In the genomic region with DNA sequence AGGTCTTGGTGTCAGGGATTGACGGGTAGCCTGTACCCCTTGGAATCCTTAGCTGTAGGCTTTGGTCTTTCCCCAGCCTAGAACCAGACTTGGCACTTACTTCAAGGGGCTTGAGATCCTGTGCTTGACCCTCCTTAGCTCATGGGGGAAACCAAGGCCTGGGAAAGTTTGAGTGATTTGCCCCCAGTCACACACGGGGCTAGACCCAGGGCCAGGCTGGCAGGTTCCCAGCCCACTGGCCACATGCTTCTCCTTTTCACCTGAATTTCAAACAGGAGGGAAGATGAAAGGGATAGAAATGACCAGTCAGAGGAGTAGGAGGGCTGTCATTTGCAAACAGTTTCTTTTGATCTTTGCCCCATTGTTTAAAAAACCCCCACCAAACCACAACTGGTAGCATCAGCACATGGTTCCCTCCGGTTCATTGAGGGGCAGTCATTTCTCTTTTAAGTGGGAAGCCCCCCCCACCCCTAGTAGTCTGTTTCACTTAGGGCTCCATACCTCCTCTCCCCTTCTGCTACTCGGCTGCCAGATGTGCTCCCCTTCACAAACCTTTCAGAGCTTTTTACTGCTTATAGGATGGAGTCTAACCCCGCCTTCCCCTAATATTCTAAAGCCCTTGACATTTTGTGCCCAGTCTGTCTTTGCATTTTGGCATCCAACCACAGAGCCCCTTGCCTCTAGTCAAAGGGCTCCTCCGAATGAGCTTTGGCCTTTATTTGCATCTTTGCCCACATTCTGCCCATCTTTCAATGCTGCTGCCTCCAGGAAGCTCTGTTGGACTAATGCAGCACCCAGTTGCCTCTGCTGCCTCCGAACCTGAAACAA, we compare ENCODE assay signal across 17 cellular contexts. TPM values are rescaled to one million over a fixed set of nuclear protein-coding genes. Genes with fewer than 3 reads are reported as not detected.
DNase-seq lines count a peak whose midpoint lies in the region; ATAC-seq, FAIRE-seq and TF ChIP-seq lines count a peak whose summit lies in the region.
"Had no signal": no experiment of that assay in that cellular context is flagged by ENCODE, and none has a peak within 500 bp of the region (broad histone marks: within the 10 kb centered on the region; RNA-seq: fewer than 3 reads in every experiment).

No MANE protein-coding gene starts in this region.

- H3K9me3 ChIP-seq in A549 (no peaks in the 10 kb centered on the region), colonic mucosa (no peaks in the 10 kb centered on the region)

- no peak for TF ChIP-seq RAD21 in A549 (conservative IDR thresholded peaks at IDR 0.05 in 1 of 2, IDR thresholded peaks at IDR 0.05 in 1 of 2)

- POLR2A ChIA-PET in A549 (lab: Yijun Ruan, JAX), result interaction anchor here (1.2 kb wide), 1 partner anchor 110 kb away, joined by 4 read pairs; no protein-coding TSS in a partner anchor
- POLR2A ChIA-PET in T-cell (lab: Charles Lee), result no interaction called here

- no peaks in the 10 kb centered on the region for H3K9me3 Mint-ChIP-seq in brain
- no peaks in the 10 kb centered on the region for H3K9me3 Mint-ChIP-seq in T-cell
- H3K9me3 Mint-ChIP-seq: naive thymus-derived CD4-positive, alpha-beta T cell had no signal

- H3K4me3 ChIP-seq in A549 (no peak overlapping the region), colonic mucosa (no peak overlapping the region)

- peak overlapping the region in 1 of 5 experiments; percentile 23 for H3K4me3 Mint-ChIP-seq in brain
- no peak overlapping the region for H3K4me3 Mint-ChIP-seq in T-cell
- H3K4me3 Mint-ChIP-seq: naive thymus-derived CD4-positive, alpha-beta T cell had no signal

- no peaks in the 10 kb centered on the region for H3K27me3 ChIP-seq in colonic mucosa

- TF ChIP-seq CTCF in A549 (IDR thresholded peaks at IDR 0.05) (no peak), GM13977 (IDR thresholded peaks at IDR 0.05; ENCODE audit: extremely low read depth, insufficient read depth, missing control alignments) (no peak), brain (conservative IDR thresholded peaks at IDR 0.05) (no peak), colonic mucosa (IDR thresholded peaks at IDR 0.05) (no peak)

- intact Hi-C loops in colonic mucosa (cut with DNase I), result no loop called here

- H3K4me1 ChIP-seq in A549 (peaks cover 89% of the 10 kb centered on the region), colonic mucosa (peaks cover 9% of the 10 kb centered on the region)

- WGBS in A549 (ENCODE audit: missing lambda C conversion rate), result 81% methylated on average over 7 of the region's 7 CpGs

- H3K27ac ChIP-seq in A549 (peak overlapping the region; percentile 27 to 64; a peak in 5 of 6 replicates), colonic mucosa (no peak overlapping the region)

- H3K27me3 Mint-ChIP-seq in brain (no peaks in the 10 kb centered on the region), T-cell (peaks cover 4 to 24% of the 10 kb centered on the region in 2 donors)

- H3K36me3 Mint-ChIP-seq in brain (no peaks in the 10 kb centered on the region), T-cell (no peaks in the 10 kb centered on the region)

- no peak for FAIRE-seq in A549 (lab: Jason Lieb, UNC)
- FAIRE-seq: endothelial cell of umbilical vein had no signal

- DNase-seq in A549 (ENCODE audit: low read depth in 1 of 2, low spot score in 1 of 2) (no peak), GM13977 (ENCODE audit: low spot score) (peak; percentile 48), mesenteric fat pad (ENCODE audit: low spot score) (peak; percentile 83), NCI-H1694 (lab: John Stamatoyannopoulos, UW) (no peak), colonic mucosa (no peak), T-cell (no peak)
- DNase-seq: activated CD4-positive, alpha-beta T cell treated with anti-CD3 and anti-CD28 coated beads, Interleukin-2, amount 50 U/mL, for 4 hours; COR-L47; foreskin melanocyte; left ventricle myocardium superior; naive thymus-derived CD4-positive, alpha-beta T cell; NCI-H1930; stimulated activated CD4-positive, alpha-beta T cell treated with anti-CD3 and anti-CD28 coated beads, Interleukin-15, amount 100 ng/mL, for 24 hours had no signal

- 0 out of 3 replicates have a peak overlapping the region, but pooled peaks have one; percentile 23 for H3K4me2 ChIP-seq in A549

- CTCF ChIA-PET in A549 (lab: Yijun Ruan, JAX) (interaction anchor here (0.5 to 1.0 kb wide), 2 partner anchors 15 to 51 kb away, joined by 3 read pairs; no protein-coding TSS in a partner anchor), T-cell (lab: Charles Lee) (no interaction called here)

- ATAC-seq in A549 (no peak), HG03457 (IDR thresholded peaks at IDR 0.05; ENCODE audit: unreplicated experiment) (no peak), T-cell (replicated peaks in 1 of 4) (no peak)
- ATAC-seq: left ventricle myocardium superior; naive thymus-derived CD4-positive, alpha-beta T cell; Panc1 had no signal

- H3K4me1 Mint-ChIP-seq in brain (peaks cover 88% of the 10 kb centered on the region), T-cell (no peaks in the 10 kb centered on the region)

- no peaks in the 10 kb centered on the region for H3K36me3 ChIP-seq in colonic mucosa

- no peak overlapping the region for H3K9ac ChIP-seq in colonic mucosa (ENCODE audit: low read depth in 2 of 2, low read length in 2 of 2)

- H3K27ac Mint-ChIP-seq in brain, result peak overlapping the region in 4 of 5 experiments; percentile 37 to 79 (median 60)
- no peak overlapping the region for H3K27ac Mint-ChIP-seq in T-cell
- H3K27ac Mint-ChIP-seq: naive thymus-derived CD4-positive, alpha-beta T cell had no signal

- in situ Hi-C loops in GM13977 (cut with MboI; ENCODE audit: low pct_unique_long_range_greater_than_20kb, low sequenced_read_pairs, unreplicated experiment), result no loop called here

- no peak for TF ChIP-seq EP300 in A549 (IDR thresholded peaks at IDR 0.05)

- no peak for TF ChIP-seq POLR2A in A549 (IDR thresholded peaks at IDR 0.05; ENCODE audit: low read length)

TF ChIP-seq in A549, 52 proteins besides CTCF, POLR2A, EP300 and RAD21 (continues in another document):
- TF ChIP-seq, protein P1, sequence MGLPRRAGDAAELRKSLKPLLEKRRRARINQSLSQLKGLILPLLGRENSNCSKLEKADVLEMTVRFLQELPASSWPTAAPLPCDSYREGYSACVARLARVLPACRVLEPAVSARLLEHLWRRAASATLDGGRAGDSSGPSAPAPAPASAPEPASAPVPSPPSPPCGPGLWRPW (IDR thresholded peaks at IDR 0.05), result no peak
- TF ChIP-seq NFE2L2 (conservative IDR thresholded peaks at IDR 0.05; ENCODE audit: low read length) (no peak), NPAS2 (CRISPR knock-in tag; IDR thresholded peaks at IDR 0.05; ENCODE audit: borderline replicate concordance) (no peak), KDM5A (IDR thresholded peaks at IDR 0.05) (no peak)
- TF ChIP-seq, protein P2, sequence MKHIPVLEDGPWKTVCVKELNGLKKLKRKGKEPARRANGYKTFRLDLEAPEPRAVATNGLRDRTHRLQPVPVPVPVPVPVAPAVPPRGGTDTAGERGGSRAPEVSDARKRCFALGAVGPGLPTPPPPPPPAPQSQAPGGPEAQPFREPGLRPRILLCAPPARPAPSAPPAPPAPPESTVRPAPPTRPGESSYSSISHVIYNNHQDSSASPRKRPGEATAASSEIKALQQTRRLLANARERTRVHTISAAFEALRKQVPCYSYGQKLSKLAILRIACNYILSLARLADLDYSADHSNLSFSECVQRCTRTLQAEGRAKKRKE (CRISPR knock-in tag; IDR thresholded peaks at IDR 0.05; ENCODE audit: low read depth), result no peak
- TF ChIP-seq, protein P3, sequence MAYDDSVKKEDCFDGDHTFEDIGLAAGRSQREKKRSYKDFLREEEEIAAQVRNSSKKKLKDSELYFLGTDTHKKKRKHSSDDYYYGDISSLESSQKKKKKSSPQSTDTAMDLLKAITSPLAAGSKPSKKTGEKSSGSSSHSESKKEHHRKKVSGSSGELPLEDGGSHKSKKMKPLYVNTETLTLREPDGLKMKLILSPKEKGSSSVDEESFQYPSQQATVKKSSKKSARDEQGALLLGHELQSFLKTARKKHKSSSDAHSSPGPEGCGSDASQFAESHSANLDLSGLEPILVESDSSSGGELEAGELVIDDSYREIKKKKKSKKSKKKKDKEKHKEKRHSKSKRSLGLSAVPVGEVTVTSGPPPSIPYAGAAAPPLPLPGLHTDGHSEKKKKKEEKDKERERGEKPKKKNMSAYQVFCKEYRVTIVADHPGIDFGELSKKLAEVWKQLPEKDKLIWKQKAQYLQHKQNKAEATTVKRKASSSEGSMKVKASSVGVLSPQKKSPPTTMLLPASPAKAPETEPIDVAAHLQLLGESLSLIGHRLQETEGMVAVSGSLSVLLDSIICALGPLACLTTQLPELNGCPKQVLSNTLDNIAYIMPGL (CRISPR knock-in tag; IDR thresholded peaks at IDR 0.05; ENCODE audit: borderline replicate concordance), result no peak
- TF ChIP-seq, protein P4, sequence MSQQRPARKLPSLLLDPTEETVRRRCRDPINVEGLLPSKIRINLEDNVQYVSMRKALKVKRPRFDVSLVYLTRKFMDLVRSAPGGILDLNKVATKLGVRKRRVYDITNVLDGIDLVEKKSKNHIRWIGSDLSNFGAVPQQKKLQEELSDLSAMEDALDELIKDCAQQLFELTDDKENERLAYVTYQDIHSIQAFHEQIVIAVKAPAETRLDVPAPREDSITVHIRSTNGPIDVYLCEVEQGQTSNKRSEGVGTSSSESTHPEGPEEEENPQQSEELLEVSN (IDR thresholded peaks at IDR 0.05; ENCODE audit: borderline replicate concordance, low read depth), result no peak
- TF ChIP-seq, protein P5, sequence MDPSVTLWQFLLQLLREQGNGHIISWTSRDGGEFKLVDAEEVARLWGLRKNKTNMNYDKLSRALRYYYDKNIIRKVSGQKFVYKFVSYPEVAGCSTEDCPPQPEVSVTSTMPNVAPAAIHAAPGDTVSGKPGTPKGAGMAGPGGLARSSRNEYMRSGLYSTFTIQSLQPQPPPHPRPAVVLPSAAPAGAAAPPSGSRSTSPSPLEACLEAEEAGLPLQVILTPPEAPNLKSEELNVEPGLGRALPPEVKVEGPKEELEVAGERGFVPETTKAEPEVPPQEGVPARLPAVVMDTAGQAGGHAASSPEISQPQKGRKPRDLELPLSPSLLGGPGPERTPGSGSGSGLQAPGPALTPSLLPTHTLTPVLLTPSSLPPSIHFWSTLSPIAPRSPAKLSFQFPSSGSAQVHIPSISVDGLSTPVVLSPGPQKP (IDR thresholded peaks at IDR 0.05; ENCODE audit: low read depth, low read length), result no peak

RNA-seq across cellular contexts. Expression of a gene that starts 37.6 kb away (rescaled TPM):
- polyA plus RNA-seq in A549 (2011; rRNA removed) (4.6 and 5.5 TPM in 2 replicates), A549 (2017; fragmentation: RNase III; extraction: RNeasy Plus Mini Kit Qiagen cat#74134 plus additional on column Dnase treatment) (5.5 to 6.9 TPM (median 6.0 TPM) in 3 replicates), brain (ENCODE audit: insufficient read depth, low read depth, low replicate concordance) (10.9 TPM)
- 6.1 and 9.1 TPM in 2 replicates for polyA plus RNA-seq in A549 (2012; cell fraction: cytosol; rRNA removed)
- 7.8 and 14.2 TPM in 2 replicates for polyA plus RNA-seq in A549 (2012; cell fraction: nucleus; rRNA removed)
- 4.8 and 6.3 TPM in 2 replicates for polyA minus RNA-seq in A549 (2011; rRNA and poly(A)+ RNA removed)
- total RNA-seq in mesenteric fat pad (12.1 TPM), colonic mucosa (10 to 100 TPM in 1 of 2 donors, 1 to 10 TPM in 1; 5.9 to 12.2 TPM), T-cell (1 to 10 TPM in 3 of 5 donors, under 1 TPM in 2; 0.70 to 2.1 (median 1.1) TPM)

Comparison
In these comparisons a context has a peak if more than half of its experiments do, and no peak if none do; other contexts are left out.
1. DNase-seq: peak in GM13977 (single experiment) and mesenteric fat pad (single experiment); none in A549 (0 of 2), NCI-H1694 (single experiment), colonic mucosa (single experiment) and T-cell (0 of 34).
2. H3K27ac Mint-ChIP-seq: peak in brain (4 of 5); none in T-cell (0 of 2).